9 cellular contexts compared by ENCODE assay signal in the genomic region with DNA sequence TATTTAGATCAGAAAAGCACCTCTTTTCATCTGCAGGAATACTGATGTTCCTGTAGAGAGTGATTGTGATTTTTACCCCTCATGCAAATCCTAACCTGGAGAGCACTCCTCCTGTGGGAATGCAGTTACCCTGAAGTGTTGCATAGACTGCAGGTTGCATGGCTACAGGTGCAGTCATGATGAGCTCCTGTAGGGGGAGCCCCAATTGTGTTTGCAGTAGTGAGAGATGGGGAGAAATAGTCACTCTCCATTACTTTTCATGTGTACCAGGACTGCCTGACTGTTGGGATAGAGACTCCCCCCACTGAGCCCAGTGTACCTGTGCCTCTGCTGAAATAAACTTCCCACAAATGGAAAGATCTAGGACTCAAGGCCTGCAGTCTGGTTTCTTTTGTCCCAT.
DNase-seq lines count a peak whose midpoint lies in the region; ATAC-seq, FAIRE-seq and TF ChIP-seq lines count a peak whose summit lies in the region.
"Had no signal": no experiment of that assay in that cellular context is flagged by ENCODE, and none has a peak within 500 bp of the region (broad histone marks: within the 10 kb centered on the region; RNA-seq: fewer than 3 reads in every experiment).

No MANE protein-coding gene starts in this region.

- no peak overlapping the region for H3K27ac Mint-ChIP-seq in CD8-positive, alpha-beta T cell

- H3K27me3 Mint-ChIP-seq in CD8-positive, alpha-beta T cell (ENCODE audit: low read depth): no peaks in the 10 kb centered on the region

- H3K36me3 ChIP-seq in pancreas (no peaks in the 10 kb centered on the region), gastrocnemius medialis (no peaks in the 10 kb centered on the region)
- no peaks in the 10 kb centered on the region for H3K36me3 ChIP-seq in CD8-positive, alpha-beta T cell (ENCODE audit: insufficient read depth, low read length)

- CTCF ChIA-PET in CD8-positive, alpha-beta T cell (lab: Charles Lee): interaction anchor here (1.1 kb wide), 1 partner anchor 18 kb away, joined by 3 read pairs; no protein-coding TSS in a partner anchor

- H3K9me3 ChIP-seq in pancreas: no peaks in the 10 kb centered on the region
- no peaks in the 10 kb centered on the region for H3K9me3 ChIP-seq in gastrocnemius medialis
- no peaks in the 10 kb centered on the region for H3K9me3 ChIP-seq in CD8-positive, alpha-beta T cell (ENCODE audit: low read length)

- DNase-seq in AML-193 (lab: John Stamatoyannopoulos, UW) (peak; percentile 14 to 20), GM12892 (ENCODE audit: insufficient read length) (no peak), NCI-H69 (lab: John Stamatoyannopoulos, UW) (peak; percentile 61), ecto neural progenitor cell (ENCODE audit: low spot score) (peak; percentile 66), pancreas (peak in 3 of 6 donors; percentile 40 to 75 (median 51)), gastrocnemius medialis (no peak)
- no peak for DNase-seq in CD8-positive, alpha-beta T cell
- DNase-seq: left cardiac atrium had no signal

- TF ChIP-seq CTCF in pancreas (IDR thresholded peaks at IDR 0.05) (peak; percentile 38 to 49 (median 45)), gastrocnemius medialis (IDR thresholded peaks at IDR 0.05 in 4 of 5, conservative IDR thresholded peaks at IDR 0.05 in 1 of 5) (no peak)
- no peak for TF ChIP-seq CTCF in CD8-positive, alpha-beta T cell (IDR thresholded peaks at IDR 0.05)

- H3K4me1 Mint-ChIP-seq in CD8-positive, alpha-beta T cell (ENCODE audit: low read depth): no peaks in the 10 kb centered on the region

- no peak overlapping the region for H3K4me3 Mint-ChIP-seq in CD8-positive, alpha-beta T cell

- H3K27ac ChIP-seq in pancreas (no peak overlapping the region), gastrocnemius medialis (no peak overlapping the region)
- H3K27ac ChIP-seq in CD8-positive, alpha-beta T cell (ENCODE audit: low read depth, low read length): no peak overlapping the region

- FAIRE-seq in GM12892 (lab: Jason Lieb, UNC) (peak; percentile 69), pancreas (lab: Jason Lieb, UNC) (no peak)

- peak; percentile 83 for ATAC-seq in HG02642 (IDR thresholded peaks at IDR 0.05; ENCODE audit: poor library complexity, unreplicated experiment)
- ATAC-seq in pancreas: peak; percentile 68 to 87 (median 79)
- no peak for ATAC-seq in gastrocnemius medialis
- no peak for ATAC-seq in CD8-positive, alpha-beta T cell

- intact Hi-C loops in pancreas (cut with DNase I): no loop called here
- intact Hi-C loops in gastrocnemius medialis (cut with DNase I; ENCODE audit: low total_unique reads): no loop called here
- intact Hi-C loops in CD8-positive, alpha-beta T cell (cut with DNase I, micrococcal nuclease): no loop called here

- H3K4me3 ChIP-seq in pancreas (no peak overlapping the region), gastrocnemius medialis (no peak overlapping the region)
- H3K4me3 ChIP-seq in CD8-positive, alpha-beta T cell (ENCODE audit: low read depth, low read length): no peak overlapping the region

- H3K4me1 ChIP-seq in pancreas (no peaks in the 10 kb centered on the region), gastrocnemius medialis (no peaks in the 10 kb centered on the region)
- no peaks in the 10 kb centered on the region for H3K4me1 ChIP-seq in CD8-positive, alpha-beta T cell (ENCODE audit: insufficient read depth, low read length)

- no peaks in the 10 kb centered on the region for H3K36me3 Mint-ChIP-seq in CD8-positive, alpha-beta T cell

- no peaks in the 10 kb centered on the region for H3K9me3 Mint-ChIP-seq in CD8-positive, alpha-beta T cell

- TF ChIP-seq POLR2A in GM12892 (IDR thresholded peaks at IDR 0.05; ENCODE audit: low read depth, low read length): no peak
- no peak for TF ChIP-seq POLR2A in gastrocnemius medialis (IDR thresholded peaks at IDR 0.05)

- POLR2A ChIA-PET in CD8-positive, alpha-beta T cell (lab: Charles Lee): no interaction called here

- no peaks in the 10 kb centered on the region for H3K27me3 ChIP-seq in pancreas
- no peaks in the 10 kb centered on the region for H3K27me3 ChIP-seq in gastrocnemius medialis
- no peaks in the 10 kb centered on the region for H3K27me3 ChIP-seq in CD8-positive, alpha-beta T cell (ENCODE audit: insufficient read depth, low read length)

- in situ Hi-C loops in gastrocnemius medialis (cut with MboI; ENCODE audit: low sequenced_read_pairs in 4 of 4): no loop called here

Comparison
In these comparisons a context has a peak if more than half of its experiments do, and no peak if none do; other contexts are left out.
1. DNase-seq: peak in AML-193 (2 of 2), NCI-H69 (single experiment) and ecto neural progenitor cell (single experiment); none in GM12892 (single experiment), gastrocnemius medialis (0 of 2) and CD8-positive, alpha-beta T cell (0 of 7).
2. ATAC-seq: peak in HG02642 (single experiment) and pancreas (4 of 4); none in gastrocnemius medialis (0 of 2) and CD8-positive, alpha-beta T cell (single experiment).
3. CTCF ChIP-seq: peak in pancreas (4 of 4); none in gastrocnemius medialis (0 of 5) and CD8-positive, alpha-beta T cell (single experiment).